10 cellular contexts compared by ENCODE assay signal in the genomic region with DNA sequence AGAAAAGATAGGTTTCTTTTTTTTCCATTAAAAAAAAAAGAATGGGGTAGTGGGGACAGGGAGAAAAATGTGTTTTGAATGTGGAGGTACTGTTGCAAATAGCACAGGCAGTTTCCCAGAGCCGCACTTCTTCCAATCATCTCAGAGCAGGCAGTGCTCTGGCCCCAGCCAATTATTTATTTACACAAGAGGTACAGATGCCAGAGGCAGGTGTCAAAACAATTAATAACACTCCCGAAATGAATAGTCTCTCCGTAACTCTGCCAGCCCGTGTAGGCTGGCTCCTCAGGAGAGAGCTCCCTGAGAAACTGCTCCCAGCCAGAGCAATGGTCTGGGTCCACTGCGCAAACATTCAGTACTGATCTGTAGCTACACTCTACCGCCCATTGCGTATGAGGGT.
"Had no signal": no experiment of that assay in that cellular context is flagged by ENCODE, and none has a peak within 500 bp of the region (broad histone marks: within the 10 kb centered on the region; RNA-seq: fewer than 3 reads in every experiment).

No MANE protein-coding gene starts in this region.

- DNase-seq: activated CD4-positive, alpha-beta T cell treated with anti-CD3 and anti-CD28 coated beads, Interleukin-2, amount 10 ng/mL, durations not matched to agents 24 days and 14 days; activated CD4-positive, CD25-positive, alpha-beta regulatory T cell; activated CD8-positive, alpha-beta memory T cell treated with anti-CD3 and anti-CD28 coated beads, Interleukin-2, amount 50 U/mL, for 48 hours; activated naive CD4-positive, alpha-beta T cell; activated naive CD8-positive, alpha-beta T cell treated with anti-CD3 and anti-CD28 coated beads, Interleukin-2, amount 10 ng/mL, durations not matched to agents 7 days and 5 days; brain microvascular endothelial cell; left colon; right lobe of liver; stimulated activated naive CD8-positive, alpha-beta T cell treated with anti-CD3 and anti-CD28 coated beads, Interleukin-15, Interleukin-2, amounts not matched to agents 100 U/mL and 50 U/mL, for 24 hours; transverse colon had no signal

- ATAC-seq: left colon; right lobe of liver; stimulated activated naive CD8-positive, alpha-beta T cell treated with anti-CD3 and anti-CD28 coated beads, Interleukin-15, Interleukin-2, amounts not matched to agents 100 U/mL and 50 U/mL, for 24 hours had no signal
